16 cellular contexts compared by ENCODE assay signal in genomic region chr9:37251452-37251851, GRCh38.
DNase-seq lines count a peak whose midpoint lies in the region; ATAC-seq and FAIRE-seq lines count a peak whose summit lies in the region.
"Had no signal": no experiment of that assay in that cellular context is flagged by ENCODE, and none has a peak within 500 bp of the region (broad histone marks: within the 10 kb centered on the region; RNA-seq: fewer than 3 reads in every experiment).

No MANE protein-coding gene starts in this region.

- peaks cover 70% of the 10 kb centered on the region for H3K36me3 Mint-ChIP-seq in activated T-cell treated with anti-CD3 and anti-CD28 coated beads, Interleukin-2, amount 50 U/mL, for 24 hours (ENCODE audit: low read depth)
- H3K36me3 Mint-ChIP-seq in effector memory CD8-positive, alpha-beta T cell (ENCODE audit: insufficient read depth) = peaks cover 8% of the 10 kb centered on the region

- no peaks in the 10 kb centered on the region; the same call in 1 of the 2 replicates for H3K36me3 ChIP-seq in iPS-20b (ENCODE audit: insufficient read depth, low read depth, low read length)
- H3K36me3 ChIP-seq: ascending aorta had no signal

- peak overlapping the region; percentile 66 for H3K27ac ChIP-seq in iPS-20b (ENCODE audit: low read length)
- H3K27ac ChIP-seq: ascending aorta had no signal

- no peak overlapping the region for H3K27ac Mint-ChIP-seq in activated T-cell treated with anti-CD3 and anti-CD28 coated beads, Interleukin-2, amount 50 U/mL, for 24 hours
- no peak overlapping the region for H3K27ac Mint-ChIP-seq in effector memory CD8-positive, alpha-beta T cell
- H3K27ac Mint-ChIP-seq: naive thymus-derived CD4-positive, alpha-beta T cell had no signal

- DNase-seq in GM18507 (ENCODE audit: extremely low spot score, insufficient read length, low read depth) (no peak), NCI-H146 treated with DMSO at 0.1 percent for 48 hours (lab: John Stamatoyannopoulos, UW; ENCODE audit: unreplicated experiment) (peak; percentile 94), activated gamma-delta T cell (lab: John Stamatoyannopoulos, UW) (no peak)
- DNase-seq in activated T-cell treated with anti-CD3 and anti-CD28 coated beads, Interleukin-2, amount 50 U/mL, for 24 hours = no peak
- no peak for DNase-seq in effector memory CD8-positive, alpha-beta T cell
- DNase-seq: activated CD4-positive, CD25-positive, alpha-beta regulatory T cell; activated T-cell treated with anti-CD3 and anti-CD28 coated beads, Interleukin-2, amount 50 U/mL, for 48 hours; DND-41; islet precursor cell; naive thymus-derived CD4-positive, alpha-beta T cell; NCI-H1105 had no signal

- H3K4me1 ChIP-seq in iPS-20b (ENCODE audit: insufficient read depth, low read length) = peaks cover 45% of the 10 kb centered on the region
- H3K4me1 ChIP-seq: ascending aorta had no signal

- no peaks in the 10 kb centered on the region for H3K9me3 ChIP-seq in iPS-20b (ENCODE audit: insufficient read depth, low read depth, low read length)
- H3K9me3 ChIP-seq: ascending aorta had no signal

- peak; percentile 65 for FAIRE-seq in GM18507 (lab: Jason Lieb, UNC)
- FAIRE-seq: HepG2 had no signal

- peak overlapping the region; percentile 53 for H3K4me3 ChIP-seq in iPS-20b (ENCODE audit: low read length)
- H3K4me3 ChIP-seq: ascending aorta had no signal

- H3K4me1 Mint-ChIP-seq in activated T-cell treated with anti-CD3 and anti-CD28 coated beads, Interleukin-2, amount 50 U/mL, for 24 hours (ENCODE audit: low read depth) = peaks cover 10% of the 10 kb centered on the region
- H3K4me1 Mint-ChIP-seq in effector memory CD8-positive, alpha-beta T cell (ENCODE audit: low read depth in 2 of 2) = peaks cover 4 to 11% of the 10 kb centered on the region in 2 donors

- peak; percentile 66 for ATAC-seq in HG02678 (IDR thresholded peaks at IDR 0.05; ENCODE audit: unreplicated experiment)
- no peak for ATAC-seq in effector memory CD8-positive, alpha-beta T cell (replicated peaks)
- ATAC-seq in HG02588 (IDR thresholded peaks at IDR 0.05; ENCODE audit: unreplicated experiment) = no peak
- ATAC-seq: HepG2; naive thymus-derived CD4-positive, alpha-beta T cell had no signal

- H3K27me3 ChIP-seq in iPS-20b (ENCODE audit: insufficient read depth, low read length) = no peaks in the 10 kb centered on the region
- H3K27me3 ChIP-seq: ascending aorta had no signal

- H3K9me3 Mint-ChIP-seq in activated T-cell treated with anti-CD3 and anti-CD28 coated beads, Interleukin-2, amount 50 U/mL, for 24 hours = no peaks in the 10 kb centered on the region
- H3K9me3 Mint-ChIP-seq in effector memory CD8-positive, alpha-beta T cell = no peaks in the 10 kb centered on the region

- no peaks in the 10 kb centered on the region for H3K27me3 Mint-ChIP-seq in activated T-cell treated with anti-CD3 and anti-CD28 coated beads, Interleukin-2, amount 50 U/mL, for 24 hours
- no peaks in the 10 kb centered on the region for H3K27me3 Mint-ChIP-seq in effector memory CD8-positive, alpha-beta T cell
- H3K27me3 Mint-ChIP-seq: naive thymus-derived CD4-positive, alpha-beta T cell had no signal

- H3K9ac ChIP-seq in iPS-20b (ENCODE audit: low read depth, low read length) = peak overlapping the region; percentile 40; the same call in 1 of the 2 replicates

- H3K4me3 Mint-ChIP-seq in activated T-cell treated with anti-CD3 and anti-CD28 coated beads, Interleukin-2, amount 50 U/mL, for 24 hours = no peak overlapping the region
- H3K4me3 Mint-ChIP-seq in effector memory CD8-positive, alpha-beta T cell = no peak overlapping the region
- H3K4me3 Mint-ChIP-seq: naive thymus-derived CD4-positive, alpha-beta T cell had no signal
